8 cellular contexts compared by ENCODE assay signal in genomic region chr9:129995409-129996160, GRCh38. TPM values are rescaled to one million over a fixed set of nuclear protein-coding genes. Genes with fewer than 3 reads are reported as not detected.
DNase-seq lines count a peak whose midpoint lies in the region; ATAC-seq and TF ChIP-seq lines count a peak whose summit lies in the region.

No MANE protein-coding gene starts in this region.

- H3K4me3 ChIP-seq in transverse colon: no peak overlapping the region

- no peaks in the 10 kb centered on the region for H3K9me3 ChIP-seq in transverse colon

- H3K9me3 Mint-ChIP-seq in activated T-cell treated with anti-CD3 and anti-CD28 coated beads, Interleukin-2, amount 50 U/mL, for 4 hours: no peaks in the 10 kb centered on the region
- H3K9me3 Mint-ChIP-seq in activated naive CD8-positive, alpha-beta T cell (ENCODE audit: low read depth): no peaks in the 10 kb centered on the region

- no peaks in the 10 kb centered on the region for H3K27me3 Mint-ChIP-seq in activated T-cell treated with anti-CD3 and anti-CD28 coated beads, Interleukin-2, amount 50 U/mL, for 4 hours (ENCODE audit: low read depth)
- H3K27me3 Mint-ChIP-seq in activated naive CD8-positive, alpha-beta T cell: no peaks in the 10 kb centered on the region

- no peak for TF ChIP-seq POLR2A in transverse colon (IDR thresholded peaks at IDR 0.05)

- no peaks in the 10 kb centered on the region for H3K27me3 ChIP-seq in transverse colon

- H3K27ac ChIP-seq in transverse colon: peak overlapping the region; percentile 65 to 76 (median 74)

- DNase-seq in activated T-cell treated with anti-CD3 and anti-CD28 coated beads, Interleukin-2, amount 50 U/mL, for 4 hours: no peak
- DNase-seq in activated T-cell treated with anti-CD3 and anti-CD28 coated beads for 4 hours (no peak), kidney tubule cell (ENCODE audit: low spot score) (peak; percentile 53), transverse colon (no peak), NCI-H1436 treated with DMSO at 0.1 percent for 48 hours (lab: John Stamatoyannopoulos, UW) (no peak)
- no peak for DNase-seq in activated CD4-positive, CD25-positive, alpha-beta regulatory T cell (lab: John Stamatoyannopoulos, UW)

- peaks cover 24% of the 10 kb centered on the region for H3K36me3 Mint-ChIP-seq in activated T-cell treated with anti-CD3 and anti-CD28 coated beads, Interleukin-2, amount 50 U/mL, for 4 hours (ENCODE audit: insufficient read depth)
- peaks cover 14% of the 10 kb centered on the region for H3K36me3 Mint-ChIP-seq in activated naive CD8-positive, alpha-beta T cell

- WGBS in transverse colon (ENCODE audit: low coverage in 1 of 2), 2 donors: 39 to 54% methylated on average over 4 to 5 of the region's 5 CpGs

- peaks cover 22 to 49% (median 30%) of the 10 kb centered on the region in 4 donors for H3K4me1 ChIP-seq in transverse colon

- no peaks in the 10 kb centered on the region for H3K36me3 ChIP-seq in transverse colon

- in situ Hi-C loops in transverse colon (cut with MboI; ENCODE audit: low pct_ligation_motif_present in 1 of 4, low pct_unique_long_range_greater_than_20kb in 1 of 4, low sequenced_read_pairs in 3 of 4): no loop called here

- peak overlapping the region; percentile 69 for H3K4me3 Mint-ChIP-seq in activated T-cell treated with anti-CD3 and anti-CD28 coated beads, Interleukin-2, amount 50 U/mL, for 4 hours
- peak overlapping the region; percentile 85 for H3K4me3 Mint-ChIP-seq in activated naive CD8-positive, alpha-beta T cell

- intact Hi-C loops in transverse colon (cut with DNase I; ENCODE audit: low total_unique reads): no loop called here

- peaks cover 78% of the 10 kb centered on the region for H3K4me1 Mint-ChIP-seq in activated T-cell treated with anti-CD3 and anti-CD28 coated beads, Interleukin-2, amount 50 U/mL, for 4 hours (ENCODE audit: low read depth)
- peaks cover 77% of the 10 kb centered on the region for H3K4me1 Mint-ChIP-seq in activated naive CD8-positive, alpha-beta T cell (ENCODE audit: low read depth)

- peak overlapping the region; percentile 99 for H3K27ac Mint-ChIP-seq in activated naive CD8-positive, alpha-beta T cell

- TF ChIP-seq EP300 in transverse colon (IDR thresholded peaks at IDR 0.05; ENCODE audit: low read depth): no peak

- peak; percentile 33 to 42 for ATAC-seq in activated T-cell treated with anti-CD3 and anti-CD28 coated beads, Interleukin-2, amount 50 U/mL, for 4 hours
- no peak for ATAC-seq in HG03469 (IDR thresholded peaks at IDR 0.05; ENCODE audit: unreplicated experiment)

- TF ChIP-seq CTCF in transverse colon (IDR thresholded peaks at IDR 0.05): no peak

RNA-seq across cellular contexts. Expression of gene FNBP1, which starts 47.4 kb away (rescaled TPM):
- 100 to 1,000 TPM; 156 to 174 (median 163) TPM for total RNA-seq in activated T-cell treated with anti-CD3 and anti-CD28 coated beads, Interleukin-2, amount 50 U/mL, for 4 hours
- 100 to 1,000 TPM in 1 of 4 donors, 10 to 100 TPM in 3; 38.5 to 114 (median 62.9) TPM for total RNA-seq in transverse colon

RNA-seq across cellular contexts. Expression of gene GPR107, which starts 58.1 kb away (rescaled TPM):
- total RNA-seq in activated T-cell treated with anti-CD3 and anti-CD28 coated beads, Interleukin-2, amount 50 U/mL, for 4 hours: 10 to 100 TPM; 15.9 to 21.7 (median 17.9) TPM
- total RNA-seq in transverse colon: 10 to 100 TPM; 25.7 to 33.7 (median 32.7) TPM
